In the genomic region with DNA sequence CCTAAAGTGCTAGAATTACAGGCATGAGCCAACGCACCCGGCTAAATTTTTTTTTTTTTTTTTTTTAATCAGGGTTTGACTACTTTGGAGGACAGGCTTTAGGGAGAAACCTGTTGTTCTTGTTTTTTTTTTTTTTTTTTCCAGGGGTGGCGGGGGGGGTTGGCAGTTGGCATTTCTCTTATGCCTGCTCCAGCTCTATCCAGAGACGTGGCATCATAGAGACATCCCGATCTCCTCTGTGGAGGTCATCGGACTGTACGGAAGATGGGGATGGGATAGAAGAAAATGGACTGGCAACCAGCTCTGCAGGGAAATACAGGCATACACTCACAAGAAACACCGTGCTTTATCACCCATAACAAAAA, we compare ENCODE assay signal across 10 cellular contexts.
A peak's percentile ranks its signal among the peaks of the same experiment; 100 is the strongest.
DNase-seq lines count a peak whose midpoint lies in the region; ATAC-seq and TF ChIP-seq lines count a peak whose summit lies in the region.
"Had no signal": no experiment of that assay in that cellular context is flagged by ENCODE, and none has a peak within 500 bp of the region (broad histone marks: within the 10 kb centered on the region; RNA-seq: fewer than 3 reads in every experiment).

No MANE protein-coding gene starts in this region.

- POLR2A ChIA-PET in activated CD8-positive, alpha-beta T cell treated with anti-CD3 and anti-CD28 coated beads for 36 hours (lab: Charles Lee) = interaction anchor here (0.7 kb wide), 1 partner anchor 1005 kb away, joined by 3 read pairs; no protein-coding TSS in a partner anchor
- POLR2A ChIA-PET in activated CD8-positive, alpha-beta T cell treated with anti-CD3 and anti-CD28 coated beads, Interleukin-2, amount 10 ng/mL, durations not matched to agents 7 days and 5 days (lab: Charles Lee) = no interaction called here

- H3K4me1 ChIP-seq in liver (ENCODE audit: control insufficient read depth in 4 of 4, insufficient read depth in 4 of 4, low read length in 3 of 4) (peaks cover 0 to 19% (median 14%) of the 10 kb centered on the region in 4 donors), thoracic aorta (ENCODE audit: control insufficient read depth in 1 of 2, low read depth in 2 of 2) (peaks cover 10 to 46% of the 10 kb centered on the region in 2 donors)

- H3K36me3 ChIP-seq in liver (ENCODE audit: control insufficient read depth in 4 of 4, insufficient read depth in 3 of 4, low read depth in 1 of 4, low read length in 3 of 4) (no peaks in the 10 kb centered on the region), thoracic aorta (no peaks in the 10 kb centered on the region)

- H3K9me3 ChIP-seq in liver (ENCODE audit: control insufficient read depth in 4 of 4, low read length in 3 of 4) = no peaks in the 10 kb centered on the region
- H3K9me3 ChIP-seq in thoracic aorta = no peaks in the 10 kb centered on the region

- in situ Hi-C loops in astrocyte of the cerebellum (cut with HindIII; ENCODE audit: low sequenced_read_pairs) = no loop called here

- peaks cover 22% of the 10 kb centered on the region for H3K4me1 Mint-ChIP-seq in activated CD8-positive, alpha-beta T cell treated with anti-CD3 and anti-CD28 coated beads for 36 hours (ENCODE audit: low read depth)
- peaks cover 21% of the 10 kb centered on the region for H3K4me1 Mint-ChIP-seq in activated CD8-positive, alpha-beta T cell treated with anti-CD3 and anti-CD28 coated beads, Interleukin-2, amount 10 ng/mL, durations not matched to agents 7 days and 5 days (ENCODE audit: low read depth)

- H3K27ac ChIP-seq in liver (ENCODE audit: low read depth in 1 of 2, low read length in 2 of 2) (peak overlapping the region; percentile 11 to 65), thoracic aorta (peak overlapping the region in 1 of 2 donors; percentile 17)

- 35% methylated on average over 8 of the region's 8 CpGs for WGBS in liver

- H3K27me3 ChIP-seq in liver (ENCODE audit: control insufficient read depth in 4 of 4, insufficient read depth in 4 of 4, low read length in 3 of 4) (no peaks in the 10 kb centered on the region), thoracic aorta (replicated peaks; ENCODE audit: insufficient read depth) (no peaks in the 10 kb centered on the region)

- TF ChIP-seq CTCF in activated CD8-positive, alpha-beta T cell treated with anti-CD3 and anti-CD28 coated beads for 36 hours (IDR thresholded peaks at IDR 0.05) = no peak
- TF ChIP-seq CTCF in astrocyte of the cerebellum (IDR thresholded peaks at IDR 0.05; ENCODE audit: low read depth, low read length, missing control alignments) (no peak), liver (IDR thresholded peaks at IDR 0.05; ENCODE audit: low read depth, low read length, missing input control) (no peak), thoracic aorta (IDR thresholded peaks at IDR 0.05) (no peak)

- ATAC-seq in activated CD8-positive, alpha-beta T cell treated with anti-CD3 and anti-CD28 coated beads for 36 hours = no peak
- no peak for ATAC-seq in activated CD8-positive, alpha-beta T cell treated with anti-CD3 and anti-CD28 coated beads, Interleukin-2, amount 10 ng/mL, durations not matched to agents 7 days and 5 days
- ATAC-seq in thoracic aorta (ENCODE audit: insufficient number of reproducible peaks, low FRiP score, low read depth) = no peak

- CTCF ChIA-PET in activated CD8-positive, alpha-beta T cell treated with anti-CD3 and anti-CD28 coated beads for 36 hours (lab: Charles Lee) = interaction anchor here (0.9 kb wide), 1 partner anchor 23 kb away, joined by 3 read pairs; no protein-coding TSS in a partner anchor
- CTCF ChIA-PET in activated CD8-positive, alpha-beta T cell treated with anti-CD3 and anti-CD28 coated beads, Interleukin-2, amount 10 ng/mL, durations not matched to agents 7 days and 5 days (lab: Charles Lee) = no interaction called here

- no peaks in the 10 kb centered on the region for H3K36me3 Mint-ChIP-seq in activated CD8-positive, alpha-beta T cell treated with anti-CD3 and anti-CD28 coated beads for 36 hours (ENCODE audit: low read depth)
- no peaks in the 10 kb centered on the region for H3K36me3 Mint-ChIP-seq in activated CD8-positive, alpha-beta T cell treated with anti-CD3 and anti-CD28 coated beads, Interleukin-2, amount 10 ng/mL, durations not matched to agents 7 days and 5 days (ENCODE audit: low read depth)
- H3K36me3 Mint-ChIP-seq: CD14-positive monocyte had no signal

- peaks cover 4% of the 10 kb centered on the region for H3K9me3 Mint-ChIP-seq in activated CD8-positive, alpha-beta T cell treated with anti-CD3 and anti-CD28 coated beads for 36 hours
- no peaks in the 10 kb centered on the region for H3K9me3 Mint-ChIP-seq in activated CD8-positive, alpha-beta T cell treated with anti-CD3 and anti-CD28 coated beads, Interleukin-2, amount 10 ng/mL, durations not matched to agents 7 days and 5 days (ENCODE audit: insufficient read depth)

- no peak for TF ChIP-seq RAD21 in liver (IDR thresholded peaks at IDR 0.05)

- intact Hi-C loops in activated CD8-positive, alpha-beta T cell treated with anti-CD3 and anti-CD28 coated beads for 36 hours (cut with micrococcal nuclease) = no loop called here

- peak overlapping the region; percentile 50 for H3K4me3 Mint-ChIP-seq in activated CD8-positive, alpha-beta T cell treated with anti-CD3 and anti-CD28 coated beads for 36 hours
- no peak overlapping the region for H3K4me3 Mint-ChIP-seq in activated CD8-positive, alpha-beta T cell treated with anti-CD3 and anti-CD28 coated beads, Interleukin-2, amount 10 ng/mL, durations not matched to agents 7 days and 5 days

- peak overlapping the region; percentile 22 for H3K4me3 ChIP-seq in astrocyte of the cerebellum (ENCODE audit: low read depth, low read length)
- H3K4me3 ChIP-seq in liver (ENCODE audit: low read depth in 1 of 3, low read length in 3 of 3) = peak overlapping the region; percentile 33 to 68 (median 51)
- H3K4me3 ChIP-seq in thoracic aorta = peak overlapping the region; percentile 61

- H3K27ac Mint-ChIP-seq in activated CD8-positive, alpha-beta T cell treated with anti-CD3 and anti-CD28 coated beads for 36 hours = no peak overlapping the region
- H3K27ac Mint-ChIP-seq in activated CD8-positive, alpha-beta T cell treated with anti-CD3 and anti-CD28 coated beads, Interleukin-2, amount 10 ng/mL, durations not matched to agents 7 days and 5 days = no peak overlapping the region

- peaks cover 1% of the 10 kb centered on the region for H3K27me3 Mint-ChIP-seq in activated CD8-positive, alpha-beta T cell treated with anti-CD3 and anti-CD28 coated beads for 36 hours
- peaks cover 9% of the 10 kb centered on the region for H3K27me3 Mint-ChIP-seq in activated CD8-positive, alpha-beta T cell treated with anti-CD3 and anti-CD28 coated beads, Interleukin-2, amount 10 ng/mL, durations not matched to agents 7 days and 5 days (ENCODE audit: low read depth)

- no peak overlapping the region for H3K9ac ChIP-seq in liver (ENCODE audit: low read depth in 1 of 2, low read length in 2 of 2)

- DNase-seq in activated CD8-positive, alpha-beta T cell treated with anti-CD3 and anti-CD28 coated beads for 36 hours = no peak
- DNase-seq in activated CD8-positive, alpha-beta T cell treated with anti-CD3 and anti-CD28 coated beads, Interleukin-2, amount 10 ng/mL, durations not matched to agents 7 days and 5 days = no peak
- DNase-seq in astrocyte of the cerebellum (ENCODE audit: low read depth) (no peak), thoracic aorta (ENCODE audit: low spot score) (no peak), foreskin melanocyte (no peak), SIG-M5 (lab: John Stamatoyannopoulos, UW) (no peak)
- DNase-seq in stimulated activated CD4-positive, alpha-beta T cell treated with anti-CD3 and anti-CD28 coated beads, Interleukin-2, amount 100 ng/mL, for 48 hours = no peak
- DNase-seq: NCI-H187 treated with DMSO at 0.1 percent for 48 hours had no signal

TF ChIP-seq in liver, 16 proteins besides CTCF, POLR2A, EP300 and RAD21 (continues in another document):
- TF ChIP-seq TAF1 (conservative IDR thresholded peaks at IDR 0.05) (no peak), ATF3 (IDR thresholded peaks at IDR 0.05) (no peak), NR2F2 (IDR thresholded peaks at IDR 0.05) (no peak), REST (IDR thresholded peaks at IDR 0.05) (no peak), SP1 (IDR thresholded peaks at IDR 0.05) (no peak), YY1 (IDR thresholded peaks at IDR 0.05) (no peak)
